ENCODE assay signal across 19 cellular contexts in genomic region chr2:60492550-60492949, GRCh38.
"Had no signal": no experiment of that assay in that cellular context is flagged by ENCODE, and none has a peak within 500 bp of the region (broad histone marks: within the 10 kb centered on the region; RNA-seq: fewer than 3 reads in every experiment).

No MANE protein-coding gene starts in this region.

- H3K36me3 ChIP-seq: brain microvascular endothelial cell, gastroesophageal sphincter had no signal

- DNase-seq: activated CD4-positive, alpha-beta T cell treated with anti-CD3 and anti-CD28 coated beads, Interleukin-2, amount 10 ng/mL, durations not matched to agents 7 days and 5 days; activated CD4-positive, CD25-positive, alpha-beta regulatory T cell; activated CD8-positive, alpha-beta memory T cell treated with anti-CD3 and anti-CD28 coated beads for 24 hours; activated naive CD4-positive, alpha-beta T cell treated with anti-CD3 and anti-CD28 coated beads, Interleukin-2, amount 50 U/mL, for 16 hours; amygdala; brain microvascular endothelial cell; cerebellar nuclear complex; dermis blood vessel endothelial cell; islet precursor cell; mammary epithelial cell; nucleus accumbens; right cardiac atrium; substantia nigra had no signal

- H3K27ac Mint-ChIP-seq: activated CD4-positive, alpha-beta T cell treated with anti-CD3 and anti-CD28 coated beads, Interleukin-2, amount 10 ng/mL, durations not matched to agents 7 days and 5 days; activated T-helper 2 cell treated with anti-CD3 and anti-CD28 coated beads, Interferon-gamma antibody, Interleukin-2, Interleukin-4, amounts not matched to agents 10 μg/mL and 5 μg/mL and 100 μg/mL, durations not matched to agents 14 hours and 24 hours and 36 hours; natural killer cell treated with Interleukin-12 subunit alpha and Interleukin-12 subunit beta and Interleukin-15 and Interleukin-18, amount 100 ng/mL, for 72 hours; type B pancreatic cell had no signal

- H3K9me3 ChIP-seq: gastroesophageal sphincter had no signal

- ATAC-seq: gastroesophageal sphincter; left lobe of liver; natural killer cell treated with Interleukin-12 subunit alpha and Interleukin-12 subunit beta and Interleukin-15 and Interleukin-18, amount 100 ng/mL, for 72 hours; right cardiac atrium had no signal

- H3K4me3 Mint-ChIP-seq: activated CD4-positive, alpha-beta T cell treated with anti-CD3 and anti-CD28 coated beads, Interleukin-2, amount 10 ng/mL, durations not matched to agents 7 days and 5 days; natural killer cell treated with Interleukin-12 subunit alpha and Interleukin-12 subunit beta and Interleukin-15 and Interleukin-18, amount 100 ng/mL, for 72 hours; type B pancreatic cell had no signal

- H3K36me3 Mint-ChIP-seq: natural killer cell treated with Interleukin-12 subunit alpha and Interleukin-12 subunit beta and Interleukin-15 and Interleukin-18, amount 100 ng/mL, for 72 hours had no signal

- H3K4me2 ChIP-seq: smooth muscle cell had no signal

- H3K27me3 Mint-ChIP-seq: type B pancreatic cell had no signal

- H3K9me3 Mint-ChIP-seq: activated CD4-positive, alpha-beta T cell treated with anti-CD3 and anti-CD28 coated beads, Interleukin-2, amount 10 ng/mL, durations not matched to agents 7 days and 5 days; activated T-helper 2 cell treated with anti-CD3 and anti-CD28 coated beads, Interferon-gamma antibody, Interleukin-2, Interleukin-4, amounts not matched to agents 10 μg/mL and 5 μg/mL and 100 μg/mL, durations not matched to agents 14 hours and 24 hours and 36 hours; natural killer cell treated with Interleukin-12 subunit alpha and Interleukin-12 subunit beta and Interleukin-15 and Interleukin-18, amount 100 ng/mL, for 72 hours had no signal

- H3K27me3 ChIP-seq: brain microvascular endothelial cell, gastroesophageal sphincter had no signal

- H3K4me1 Mint-ChIP-seq: activated CD4-positive, alpha-beta T cell treated with anti-CD3 and anti-CD28 coated beads, Interleukin-2, amount 10 ng/mL, durations not matched to agents 7 days and 5 days had no signal

- H3K27ac ChIP-seq: brain microvascular endothelial cell, gastroesophageal sphincter had no signal

- H3K4me3 ChIP-seq: gastroesophageal sphincter, smooth muscle cell had no signal

- H3K4me1 ChIP-seq: gastroesophageal sphincter had no signal
